22 cellular contexts compared by ENCODE assay signal in genomic region chr5:38681024-38681805, GRCh38.
DNase-seq lines count a peak whose midpoint lies in the region; ATAC-seq, FAIRE-seq and TF ChIP-seq lines count a peak whose summit lies in the region.
"Had no signal": no experiment of that assay in that cellular context is flagged by ENCODE, and none has a peak within 500 bp of the region (broad histone marks: within the 10 kb centered on the region; RNA-seq: fewer than 3 reads in every experiment).

No MANE protein-coding gene starts in this region.

- FAIRE-seq in K562 (lab: Jason Lieb, UNC) = no peak
- FAIRE-seq: GM19239 had no signal

- H3K4me3 ChIP-seq in adipocyte (ENCODE audit: low read length) (peak overlapping the region; percentile 41), K562 (no peak overlapping the region), fibroblast of mammary gland (ENCODE audit: control insufficient read depth, low read depth, low read length) (no peak overlapping the region)
- H3K4me3 ChIP-seq: SJCRH30 had no signal

- H3K36me3 ChIP-seq in adipocyte (ENCODE audit: control insufficient read depth, insufficient read depth, low read length, severe bottlenecking) (no peaks in the 10 kb centered on the region), K562 (ENCODE audit: control insufficient read depth, insufficient read depth, low read length) (no peaks in the 10 kb centered on the region)
- H3K36me3 ChIP-seq: SJCRH30 had no signal

- TF ChIP-seq RAD21 in K562 (CRISPR knock-in tag; conservative IDR thresholded peaks at IDR 0.05 in 1 of 2, IDR thresholded peaks at IDR 0.05 in 1 of 2) = no peak

- H3K4me2 ChIP-seq in K562 (ENCODE audit: insufficient read depth, low read length) = no peak overlapping the region
- H3K4me2 ChIP-seq: KMS-11 had no signal

- TF ChIP-seq POLR2A in K562 (conservative IDR thresholded peaks at IDR 0.05) = no peak

- no peaks in the 10 kb centered on the region for H3K36me3 Mint-ChIP-seq in HFFc6 (ENCODE audit: low read depth)
- H3K36me3 Mint-ChIP-seq: CD4-positive, CD25-positive, alpha-beta regulatory T cell had no signal

- POLR2A ChIA-PET in K562 (lab: Yijun Ruan, JAX) = interaction anchor here (1.0 to 1.3 kb wide), 2 partner anchors 12 to 21 kb away, joined by 3 read pairs; no protein-coding TSS in a partner anchor

- no peaks in the 10 kb centered on the region for H3K4me1 Mint-ChIP-seq in HFFc6 (ENCODE audit: low read depth)
- H3K4me1 Mint-ChIP-seq: CD4-positive, CD25-positive, alpha-beta regulatory T cell had no signal

- H3K4me3 Mint-ChIP-seq in HFFc6 = no peak overlapping the region
- H3K4me3 Mint-ChIP-seq: CD4-positive, CD25-positive, alpha-beta regulatory T cell had no signal

- 1% methylated on average over 3 of the region's 3 CpGs for WGBS in K562 (ENCODE audit: insufficient coverage, low coverage, missing lambda C conversion rate)

- ATAC-seq in K562 (no peak), HG03175 (IDR thresholded peaks at IDR 0.05; ENCODE audit: unreplicated experiment) (no peak)
- ATAC-seq: Panc1 had no signal

- H3K9me1 ChIP-seq in K562 (ENCODE audit: control insufficient read depth, insufficient read depth, low read length) = no peaks in the 10 kb centered on the region

- in situ Hi-C loops in K562 (cut with MboI) = no loop called here

- intact Hi-C loops in K562 (cut with micrococcal nuclease) = no loop called here

- no peak for DNase-seq in adipocyte (ENCODE audit: low read depth)
- no peak for DNase-seq in K562 (ENCODE audit: extremely low read depth in 1 of 4, low spot score in 3 of 4)
- DNase-seq in fibroblast of mammary gland (ENCODE audit: low read depth) = peak; percentile 37
- DNase-seq in pons (ENCODE audit: low spot score) = peak; percentile 33
- no peak for DNase-seq in HFFc6
- DNase-seq in cerebellar nuclear complex (lab: John Stamatoyannopoulos, UW) = no peak
- DNase-seq: CD4-positive, CD25-positive, alpha-beta regulatory T cell; COR-L47; DMS79; GOT3; NCI-H1092 treated with DMSO at 0.1 percent for 48 hours; NCI-H1436 treated with DMSO at 0.1 percent for 48 hours; NCI-H1930; NCI-H2227 treated with DMSO at 0.1 percent for 48 hours; NCI-H510A; NCI-H748 treated with DMSO at 0.1 percent for 48 hours; NK-92 treated with Interleukin-12 subunit alpha and Interleukin-12 subunit beta, amount 100 ng/mL, for 24 hours; SJCRH30 had no signal

- peaks cover 9% of the 10 kb centered on the region; the same call in 1 of the 2 replicates for H3K27me3 Mint-ChIP-seq in HFFc6 (ENCODE audit: insufficient read depth)
- H3K27me3 Mint-ChIP-seq: CD4-positive, CD25-positive, alpha-beta regulatory T cell had no signal

- TF ChIP-seq CTCF in K562 (IDR thresholded peaks at IDR 0.05 in 2 of 3, conservative IDR thresholded peaks at IDR 0.05 in 1 of 3; ENCODE audit: insufficient read depth in 2 of 3, low read depth in 1 of 3, low read length in 3 of 3) (no peak), fibroblast of mammary gland (conservative IDR thresholded peaks at IDR 0.05; ENCODE audit: control insufficient read depth, insufficient read depth, low read depth, low read length) (no peak), HFFc6 (IDR thresholded peaks at IDR 0.05) (no peak)

- H3K27me3 ChIP-seq in adipocyte (replicated peaks; ENCODE audit: control insufficient read depth, insufficient read depth, low read length) (no peaks in the 10 kb centered on the region), K562 (ENCODE audit: control insufficient read depth in 2 of 2, insufficient read depth in 2 of 2, low read length in 2 of 2) (peaks cover 0 to 4% of the 10 kb centered on the region in 2 experiments; a peak in 1 of 5 replicates)
- H3K27me3 ChIP-seq: SJCRH30 had no signal

- no peak overlapping the region for H3K27ac Mint-ChIP-seq in HFFc6
- H3K27ac Mint-ChIP-seq: CD4-positive, CD25-positive, alpha-beta regulatory T cell had no signal

- H3K9me3 ChIP-seq in adipocyte (ENCODE audit: control insufficient read depth, low read length) (no peaks in the 10 kb centered on the region), K562 (replicated peaks; ENCODE audit: control insufficient read depth, insufficient read depth, low read depth, low read length) (no peaks in the 10 kb centered on the region)
- H3K9me3 ChIP-seq: SJCRH30 had no signal

- no TSS peak for BruUV-seq in K562 (replicated peaks; lab: Mats Ljungman, UMichigan)

- H3K9ac ChIP-seq in adipocyte (ENCODE audit: low read length) = peak overlapping the region; percentile 9
- no peak overlapping the region for H3K9ac ChIP-seq in K562 (ENCODE audit: insufficient read depth in 1 of 2, low read depth in 2 of 2, low read length in 2 of 2)
- H3K9ac ChIP-seq: KMS-11 had no signal

- H3K4me1 ChIP-seq in adipocyte (ENCODE audit: control insufficient read depth, insufficient read depth, low read length) = peaks cover 19% of the 10 kb centered on the region
- H3K4me1 ChIP-seq in K562 (replicated peaks in 1 of 2; ENCODE audit: control insufficient read depth in 2 of 2, insufficient read depth in 2 of 2, low read length in 2 of 2) = no peaks in the 10 kb centered on the region
- H3K4me1 ChIP-seq: SJCRH30 had no signal

- no peak overlapping the region for H3K27ac ChIP-seq in K562 (ENCODE audit: extremely low read depth, low read depth, low read length)
- H3K27ac ChIP-seq: KMS-11, SJCRH30 had no signal

- no peak for TF ChIP-seq EP300 in K562 (IDR thresholded peaks at IDR 0.05; ENCODE audit: low read length)

- CTCF ChIA-PET in K562 (lab: Yijun Ruan, JAX; ENCODE audit: low intra/inter-chr PET ratio) = no interaction called here

- H2AFZ ChIP-seq in K562 (ENCODE audit: low read depth, low read length) = no peak overlapping the region

- H3K9me3 Mint-ChIP-seq in HFFc6 = no peaks in the 10 kb centered on the region

- H3K79me2 ChIP-seq in K562 (ENCODE audit: control insufficient read depth, insufficient read depth, low read length) = no peaks in the 10 kb centered on the region

- H4K20me1 ChIP-seq in K562 (replicated peaks; ENCODE audit: control insufficient read depth, insufficient read depth, low read length) = no peaks in the 10 kb centered on the region

TF ChIP-seq in K562, 482 proteins besides CTCF, POLR2A, EP300 and RAD21:
- TF ChIP-seq MNT (conservative IDR thresholded peaks at IDR 0.05) (no peak), CBFA2T2 (conservative IDR thresholded peaks at IDR 0.05) (no peak), ATF3 (IDR thresholded peaks at IDR 0.05) (0 out of 2 replicates have a peak, but pooled peaks have one; percentile 15), ATF3 (CRISPR knock-in tag; conservative IDR thresholded peaks at IDR 0.05) (no peak), ARID3B (CRISPR knock-in tag; IDR thresholded peaks at IDR 0.05; ENCODE audit: borderline replicate concordance) (no peak), CEBPG (CRISPR knock-in tag; IDR thresholded peaks at IDR 0.05) (no peak), CEBPG (tag; conservative IDR thresholded peaks at IDR 0.05 in 1 of 2, IDR thresholded peaks at IDR 0.05 in 1 of 2) (peak; percentile 55 to 56; a peak in 2 of 4 replicates)
TF ChIP-seq in K562: peak in this region for 2.

Comparison
In these comparisons a context has a peak if more than half of its experiments do, and no peak if none do; other contexts are left out.
1. DNase-seq: peak in fibroblast of mammary gland (single experiment) and pons (single experiment); none in adipocyte (single experiment), K562 (0 of 4), HFFc6 (single experiment) and cerebellar nuclear complex (0 of 2).